ENCODE assay signal across 10 cellular contexts in genomic region chr18:7363338-7363737, GRCh38.
"Had no signal": no experiment of that assay in that cellular context is flagged by ENCODE, and none has a peak within 500 bp of the region (broad histone marks: within the 10 kb centered on the region; RNA-seq: fewer than 3 reads in every experiment).

No MANE protein-coding gene starts in this region.

- H3K9me3 ChIP-seq: HAP-1 had no signal

- H2AFZ ChIP-seq: GM23248 had no signal

- DNase-seq: GM23248, H7, HFFc6, IMR-90, KG1 had no signal

- H3K4me1 ChIP-seq: HAP-1 had no signal

- H3K27ac ChIP-seq: GM23248 had no signal

- H3K36me3 ChIP-seq: HAP-1 had no signal

- H3K27ac Mint-ChIP-seq: HFFc6 had no signal

- H3K4me3 ChIP-seq: GM23248, HAP-1, K562 had no signal

- ATAC-seq: HCT116, HepG2, K562 had no signal

- H3K9ac ChIP-seq: GM23248 had no signal

- FAIRE-seq: HepG2, HTR-8/SVneo, K562 had no signal

- H3K4me3 Mint-ChIP-seq: HFFc6 had no signal
